Comparison of ENCODE assay signal across 8 cellular contexts in the genomic region with DNA sequence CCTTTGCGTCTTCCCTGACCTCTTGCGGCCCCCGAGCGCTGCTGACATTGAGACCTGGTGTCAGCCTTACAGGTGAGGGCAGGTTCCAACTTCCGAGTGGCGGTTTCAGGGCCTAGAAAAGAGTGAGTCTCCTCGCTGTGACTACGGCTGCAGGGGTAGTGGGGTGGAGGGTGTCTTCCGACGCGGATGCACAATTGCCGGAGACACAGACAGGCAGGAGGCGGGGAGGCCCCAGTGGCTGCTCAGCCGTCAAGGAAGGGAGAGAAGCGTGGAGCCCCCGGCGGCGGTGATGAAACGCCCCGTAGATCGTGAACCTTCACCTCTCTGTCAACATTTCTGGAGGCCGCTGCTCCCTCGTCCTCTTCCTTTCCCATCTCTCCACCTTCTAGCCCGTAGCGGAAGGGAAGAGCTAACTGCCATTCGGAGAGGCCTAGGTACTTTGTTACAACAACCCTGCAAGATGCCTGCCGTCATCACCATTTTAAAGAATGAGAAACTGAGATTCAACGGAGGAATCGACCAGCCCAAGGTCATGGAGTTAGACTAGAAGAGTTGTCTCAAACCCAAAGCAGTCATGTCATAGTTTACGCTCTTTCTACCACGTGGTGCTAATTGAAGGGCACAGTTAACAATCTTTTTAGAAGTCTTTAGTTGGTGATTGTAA. TPM values are rescaled to one million over a fixed set of nuclear protein-coding genes. Genes with fewer than 3 reads are reported as not detected.
DNase-seq lines count a peak whose midpoint lies in the region; ATAC-seq and TF ChIP-seq lines count a peak whose summit lies in the region.

No MANE protein-coding gene starts in this region.

- peak; percentile 46 for ATAC-seq in GM18907 (IDR thresholded peaks at IDR 0.05; ENCODE audit: unreplicated experiment)
- peak; percentile 11 for ATAC-seq in HG03108 (IDR thresholded peaks at IDR 0.05; ENCODE audit: unreplicated experiment)

- POLR2A ChIA-PET in BJ (lab: Charles Lee), result no interaction called here

- H3K9me3 ChIP-seq in left ventricle myocardium inferior (replicated peaks), result no peaks in the 10 kb centered on the region

- in situ Hi-C loops in GM13976 (cut with MboI; ENCODE audit: low sequenced_read_pairs, unreplicated experiment), result no loop called here

- CTCF ChIA-PET in BJ (lab: Yijun Ruan, JAX), result no interaction called here

- DNase-seq in BJ (ENCODE audit: low read depth), result no peak
- DNase-seq in left ventricle myocardium inferior, result no peak
- no peak for DNase-seq in anterior cingulate cortex (lab: John Stamatoyannopoulos, UW)
- no peak for DNase-seq in GM13976 (ENCODE audit: low spot score)

- H3K27ac ChIP-seq in left ventricle myocardium inferior (replicated peaks), result peak overlapping the region; percentile 96
- H3K27ac ChIP-seq in skin epidermis, result peak overlapping the region in 20 of 21 experiments; percentile 74 to 99 (median 96)

- H3K36me3 ChIP-seq in BJ (ENCODE audit: control insufficient read depth, insufficient read depth, low read length) (0 out of 2 replicates have a peak, but pooled peaks cover 1% of the 10 kb centered on the region), left ventricle myocardium inferior (peaks cover 5% of the 10 kb centered on the region)

- TF ChIP-seq CTCF in BJ (IDR thresholded peaks at IDR 0.05; ENCODE audit: insufficient read depth, low read depth, low read length) (no peak), WI38 (IDR thresholded peaks at IDR 0.05; ENCODE audit: low read depth, low read length) (no peak), left ventricle myocardium inferior (IDR thresholded peaks at IDR 0.05; ENCODE audit: borderline replicate concordance) (no peak), GM13976 (IDR thresholded peaks at IDR 0.05; ENCODE audit: borderline replicate concordance, control extremely low read depth, extremely low read depth, insufficient read depth, missing control alignments) (no peak)

- intact Hi-C loops in left ventricle myocardium inferior (cut with micrococcal nuclease), result no loop called here

- H3K4me1 ChIP-seq in left ventricle myocardium inferior, result peaks cover 31% of the 10 kb centered on the region

- peak overlapping the region; percentile 59 for H3K4me3 ChIP-seq in BJ (ENCODE audit: low read depth, low read length)
- peak overlapping the region; percentile 84 for H3K4me3 ChIP-seq in WI38 (ENCODE audit: low read depth, low read length)
- H3K4me3 ChIP-seq in left ventricle myocardium inferior, result peak overlapping the region; percentile 91
- peak overlapping the region; percentile 61 to 99 (median 84) for H3K4me3 ChIP-seq in skin epidermis

- H3K27me3 ChIP-seq in BJ (ENCODE audit: control insufficient read depth, insufficient read depth, low read length) (no peaks in the 10 kb centered on the region), left ventricle myocardium inferior (ENCODE audit: low read depth) (no peaks in the 10 kb centered on the region)

RNA-seq across cellular contexts. Expression of a gene that starts 0.5 kb away (rescaled TPM):
- 35.9 and 48.8 TPM in 2 replicates for polyA plus RNA-seq in BJ (2011; rRNA removed)
- 19.6 and 25.9 TPM in 2 replicates for polyA minus RNA-seq in BJ (2011; rRNA and poly(A)+ RNA removed)
- total RNA-seq in left ventricle myocardium inferior, result 74.2 TPM

RNA-seq across cellular contexts. Expression of a gene that starts 9.8 kb away (rescaled TPM):
- polyA plus RNA-seq in BJ (2011; rRNA removed), result 5.3 and 13.8 TPM in 2 replicates
- polyA minus RNA-seq in BJ (2011; rRNA and poly(A)+ RNA removed), result 19.5 and 22.6 TPM in 2 replicates
- 12.5 TPM for total RNA-seq in left ventricle myocardium inferior

RNA-seq across cellular contexts. Expression of a gene that starts 48.3 kb away (rescaled TPM):
- 47.4 and 78.0 TPM in 2 replicates for polyA plus RNA-seq in BJ (2011; rRNA removed)
- polyA minus RNA-seq in BJ (2011; rRNA and poly(A)+ RNA removed), result 37.5 and 57.0 TPM in 2 replicates
- total RNA-seq in left ventricle myocardium inferior, result 21.9 TPM

RNA-seq across cellular contexts. Expression of a gene that starts 50.0 kb away (rescaled TPM):
- polyA plus RNA-seq in BJ (2011; rRNA removed), result 43.5 and 59.5 TPM in 2 replicates
- 22.5 and 31.5 TPM in 2 replicates for polyA minus RNA-seq in BJ (2011; rRNA and poly(A)+ RNA removed)
- 115 TPM for total RNA-seq in left ventricle myocardium inferior

RNA-seq across cellular contexts. Expression of a gene that starts 54.5 kb away (rescaled TPM):
- polyA plus RNA-seq in BJ (2011; rRNA removed), result 30.0 and 71.6 TPM in 2 replicates
- polyA minus RNA-seq in BJ (2011; rRNA and poly(A)+ RNA removed), result 16.3 and 19.6 TPM in 2 replicates
- 5.5 TPM for total RNA-seq in left ventricle myocardium inferior
